ENCODE assay signal across 12 cellular contexts in the genomic region with DNA sequence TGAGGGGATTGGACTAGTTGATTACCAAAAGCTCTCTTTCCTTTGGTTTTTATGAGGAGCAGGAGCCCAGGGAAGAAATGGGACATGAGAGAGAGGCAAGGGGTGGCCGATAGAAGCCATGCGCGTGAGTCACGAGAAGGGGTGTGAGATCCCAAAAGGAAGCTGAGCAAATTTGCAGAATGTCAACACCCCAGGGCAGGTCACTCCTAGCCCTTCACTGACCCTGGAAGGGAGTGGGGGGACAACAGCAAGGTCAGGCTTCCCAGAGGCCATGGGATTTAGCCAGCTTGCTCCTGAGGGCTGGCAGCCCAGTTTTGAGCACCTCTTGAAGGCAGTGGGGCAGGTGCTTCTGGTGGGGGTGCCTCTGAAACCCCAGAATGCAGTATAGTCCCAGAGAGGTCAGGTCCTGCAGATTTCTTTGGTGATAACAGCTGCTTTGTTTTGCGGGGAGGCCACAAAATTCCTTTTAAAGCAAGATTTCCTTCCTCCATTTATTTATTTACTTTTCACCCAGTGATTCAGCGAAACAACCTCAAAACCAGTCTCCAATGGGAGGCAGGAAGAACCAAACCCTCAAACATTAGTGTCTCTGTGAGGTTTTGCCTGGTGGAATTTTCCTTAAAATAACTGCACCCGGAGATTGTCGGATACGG. TPM values are rescaled to one million over a fixed set of nuclear protein-coding genes. Genes with fewer than 3 reads are reported as not detected.
A peak's percentile ranks its signal among the peaks of the same experiment; 100 is the strongest.
DNase-seq lines count a peak whose midpoint lies in the region; ATAC-seq and TF ChIP-seq lines count a peak whose summit lies in the region.
"Had no signal": no experiment of that assay in that cellular context is flagged by ENCODE, and none has a peak within 500 bp of the region (broad histone marks: within the 10 kb centered on the region; RNA-seq: fewer than 3 reads in every experiment).

No MANE protein-coding gene starts in this region.

- ATAC-seq in IMR-90 (ENCODE audit: low read depth), result peak; percentile 73
- ATAC-seq in upper lobe of left lung (ENCODE audit: low FRiP score in 2 of 2), result peak in 1 of 2 donors; percentile 66
- no peak for ATAC-seq in GM18868 (IDR thresholded peaks at IDR 0.05; ENCODE audit: unreplicated experiment)

- CTCF ChIA-PET in IMR-90 (lab: Yijun Ruan, JAX), result interaction anchor here (0.9 kb wide), 1 partner anchor 35 kb away, joined by 4 read pairs; no protein-coding TSS in a partner anchor

- H3K56ac ChIP-seq in IMR-90 (ENCODE audit: extremely low read depth, insufficient read depth, low read length), result peak overlapping the region; percentile 46; the same call in 1 of the 2 replicates

- H3K36me3 Mint-ChIP-seq in T-helper 2 cell treated with Interferon-gamma antibody and Interleukin-4, amounts not matched to agents 5 μg/mL and 100 μg/mL, for 36 hours (ENCODE audit: low read depth), result no peaks in the 10 kb centered on the region

- peak overlapping the region; percentile 84 for H2AFZ ChIP-seq in IMR-90 (replicated peaks; ENCODE audit: low read length, poor library complexity)

- H3K9me3 ChIP-seq in IMR-90 (ENCODE audit: control insufficient read depth, insufficient read depth, low read length) (peaks cover 1% of the 10 kb centered on the region; the same call in 1 of the 2 replicates), mesodermal cell (ENCODE audit: control insufficient read depth, low read length) (no peaks in the 10 kb centered on the region), upper lobe of left lung (no peaks in the 10 kb centered on the region)
- H3K9me3 ChIP-seq: sigmoid colon had no signal

- peak overlapping the region; percentile 91 for H2AK5ac ChIP-seq in IMR-90 (ENCODE audit: low read depth, low read length)

- peak overlapping the region; percentile 56 for H2BK5ac ChIP-seq in IMR-90 (ENCODE audit: low read depth, low read length, poor library complexity, severe bottlenecking)

- H2BK20ac ChIP-seq in IMR-90 (ENCODE audit: low read depth, low read length), result peak overlapping the region; percentile 99

- dilution Hi-C loops in IMR-90 (cut with HindIII; ENCODE audit: low sequenced_read_pairs, unreplicated experiment), result no loop called here

- H3K9me1 ChIP-seq in IMR-90 (ENCODE audit: insufficient read depth, low read length), result peaks cover 22% of the 10 kb centered on the region

- H2AK9ac ChIP-seq in IMR-90 (replicated peaks; ENCODE audit: low read depth, low read length, poor library complexity), result peak overlapping the region; percentile 87

- peak overlapping the region; percentile 96 for H2BK120ac ChIP-seq in IMR-90 (ENCODE audit: low read depth, low read length)

- H3K36me3 ChIP-seq in IMR-90 (ENCODE audit: control insufficient read depth, insufficient read depth, low read length) (no peaks in the 10 kb centered on the region), mesodermal cell (ENCODE audit: control insufficient read depth, insufficient read depth, low read length) (no peaks in the 10 kb centered on the region), upper lobe of left lung (no peaks in the 10 kb centered on the region)
- H3K36me3 ChIP-seq: sigmoid colon had no signal

- no peak overlapping the region for H3K9ac ChIP-seq in IMR-90 (ENCODE audit: low read depth, low read length)

- H4K20me1 ChIP-seq in IMR-90 (ENCODE audit: insufficient read depth, low read length), result no peaks in the 10 kb centered on the region

- in situ Hi-C loops in IMR-90 (cut with MboI; ENCODE audit: low sequenced_read_pairs), result no loop called here

- DNase-seq in IMR-90 (peak; percentile 79), caudate nucleus (lab: John Stamatoyannopoulos, UW) (no peak), upper lobe of left lung (peak in 1 of 2 donors; percentile 44), HT-29 (ENCODE audit: low spot score) (no peak)
- DNase-seq in T-helper 2 cell treated with Interferon-gamma antibody and Interleukin-4, amounts not matched to agents 5 μg/mL and 100 μg/mL, for 36 hours (ENCODE audit: low spot score), result no peak
- DNase-seq: activated CD8-positive, alpha-beta memory T cell treated with anti-CD3 and anti-CD28 coated beads for 24 hours; activated naive CD4-positive, alpha-beta T cell; NCI-H146; NCI-H526 treated with DMSO at 0.1 percent for 48 hours; sigmoid colon had no signal

- H3K9me3 Mint-ChIP-seq in T-helper 2 cell treated with Interferon-gamma antibody and Interleukin-4, amounts not matched to agents 5 μg/mL and 100 μg/mL, for 36 hours, result no peaks in the 10 kb centered on the region

- no peak overlapping the region for H3K4me3 Mint-ChIP-seq in T-helper 2 cell treated with Interferon-gamma antibody and Interleukin-4, amounts not matched to agents 5 μg/mL and 100 μg/mL, for 36 hours

- H3K4me3 ChIP-seq in IMR-90 (ENCODE audit: insufficient read depth, low read depth, low read length) (no peak overlapping the region), mesodermal cell (ENCODE audit: extremely low read depth, insufficient read depth, low read length, poor library complexity, severe bottlenecking) (no peak overlapping the region), upper lobe of left lung (no peak overlapping the region)
- H3K4me3 ChIP-seq: sigmoid colon had no signal

- peak overlapping the region; percentile 94 for H4K91ac ChIP-seq in IMR-90 (ENCODE audit: insufficient read depth, low read depth, low read length)

- intact Hi-C loops in IMR-90 (cut with micrococcal nuclease), result no loop called here

- peak overlapping the region; percentile 96 for H2BK15ac ChIP-seq in IMR-90 (ENCODE audit: low read depth, low read length)

- H3K18ac ChIP-seq in IMR-90 (ENCODE audit: low read depth, low read length), result peak overlapping the region; percentile 93

- POLR2A ChIA-PET in IMR-90 (lab: Charles Lee; ENCODE audit: unreplicated experiment), result interaction anchor here (0.7 kb wide), 1 partner anchor 47 kb away, joined by 3 read pairs; no protein-coding TSS in a partner anchor

- no CpG with 5 or more reads among the region's 9 CpGs for WGBS in IMR-90 (ENCODE audit: extremely low coverage in 2 of 2, insufficient read length in 1 of 2), 2 experiments
- 82 to 94% methylated on average over 4 to 7 of the region's 9 CpGs for WGBS in mesodermal cell (ENCODE audit: insufficient coverage in 2 of 2), 2 experiments
- WGBS in upper lobe of left lung, 2 donors, result 31 to 49% methylated on average over 9 of the region's 9 CpGs

- H4K5ac ChIP-seq in IMR-90 (ENCODE audit: low read depth, low read length), result peak overlapping the region; percentile 87

- no peak for TF ChIP-seq EP300 in upper lobe of left lung (IDR thresholded peaks at IDR 0.05)

- peak overlapping the region; percentile 77 for H3K27ac ChIP-seq in IMR-90 (ENCODE audit: insufficient read depth, low read length)
- peak overlapping the region; percentile 44 for H3K27ac ChIP-seq in caudate nucleus (ENCODE audit: low read depth, low read length)
- peak overlapping the region; percentile 49 for H3K27ac ChIP-seq in mesodermal cell (ENCODE audit: low read depth, low read length, severe bottlenecking)
- H3K27ac ChIP-seq in upper lobe of left lung, result peak overlapping the region; percentile 69 to 86 (median 82)

- peak overlapping the region; percentile 97 for H3K4ac ChIP-seq in IMR-90 (ENCODE audit: low read depth, low read length)

- H3K27me3 ChIP-seq in IMR-90 (ENCODE audit: control insufficient read depth, insufficient read depth, low read length) (no peaks in the 10 kb centered on the region), upper lobe of left lung (no peaks in the 10 kb centered on the region)

- TF ChIP-seq CTCF in IMR-90 (conservative IDR thresholded peaks at IDR 0.05; ENCODE audit: low read depth, low read length) (no peak), upper lobe of left lung (IDR thresholded peaks at IDR 0.05) (no peak)

- H3K4me1 Mint-ChIP-seq in T-helper 2 cell treated with Interferon-gamma antibody and Interleukin-4, amounts not matched to agents 5 μg/mL and 100 μg/mL, for 36 hours (ENCODE audit: low read depth), result no peaks in the 10 kb centered on the region

- peak overlapping the region; percentile 81; the same call in 1 of the 2 replicates for H3K23ac ChIP-seq in IMR-90 (ENCODE audit: low read depth, low read length)

- no TSS peak for BruUV-seq in IMR-90 (replicated peaks; lab: Mats Ljungman, UMichigan)

- H4K8ac ChIP-seq in IMR-90 (ENCODE audit: low read depth in 2 of 2, low read length in 2 of 2), result peak overlapping the region; percentile 3 to 91; a peak in 3 of 4 replicates

- H3K27me3 Mint-ChIP-seq in T-helper 2 cell treated with Interferon-gamma antibody and Interleukin-4, amounts not matched to agents 5 μg/mL and 100 μg/mL, for 36 hours (ENCODE audit: low read depth), result peaks cover 17% of the 10 kb centered on the region

- H3K14ac ChIP-seq in IMR-90 (replicated peaks; ENCODE audit: low read depth, low read length), result peak overlapping the region; percentile 95

- no peak for TF ChIP-seq POLR2A in IMR-90 (IDR thresholded peaks at IDR 0.05; ENCODE audit: low read depth, low read length)
- no peak for TF ChIP-seq POLR2A in upper lobe of left lung (IDR thresholded peaks at IDR 0.05)

- H3K79me1 ChIP-seq in IMR-90 (ENCODE audit: low read depth in 1 of 2, low read length in 2 of 2), result no peaks in the 10 kb centered on the region

- peaks cover 28% of the 10 kb centered on the region for H3K4me1 ChIP-seq in IMR-90 (ENCODE audit: control insufficient read depth, insufficient read depth, low read length)
- peaks cover 29% of the 10 kb centered on the region for H3K4me1 ChIP-seq in mesodermal cell (ENCODE audit: control insufficient read depth, insufficient read depth, low read length, poor library complexity, severe bottlenecking)
- peaks cover 41 to 55% (median 42%) of the 10 kb centered on the region in 4 donors for H3K4me1 ChIP-seq in upper lobe of left lung

- TF ChIP-seq RAD21 in IMR-90 (IDR thresholded peaks at IDR 0.05; ENCODE audit: low read length), result no peak

- peak overlapping the region; percentile 58 for H3K4me2 ChIP-seq in IMR-90 (ENCODE audit: low read depth, low read length)

- H3K27ac Mint-ChIP-seq in T-helper 2 cell treated with Interferon-gamma antibody and Interleukin-4, amounts not matched to agents 5 μg/mL and 100 μg/mL, for 36 hours, result no peak overlapping the region

TF ChIP-seq in IMR-90, 13 proteins besides CTCF, POLR2A, EP300 and RAD21:
- TF ChIP-seq BHLHE40 (IDR thresholded peaks at IDR 0.05; ENCODE audit: low read depth, low read length) (no peak; the same call in 1 of the 2 replicates), NFE2L2 (IDR thresholded peaks at IDR 0.05; ENCODE audit: low read depth, low read length) (peak; percentile 57; the same call in 1 of the 2 replicates)

RNA-seq across cellular contexts. Expression of a gene that starts 40.1 kb away (rescaled TPM):
- total RNA-seq in IMR-90 (2012; rRNA removed) (98.8 and 108 TPM in 2 replicates), upper lobe of left lung (100 to 1,000 TPM; 196 to 659 (median 531) TPM)
- 173 and 179 TPM in 2 replicates for polyA plus RNA-seq in IMR-90 (2012; rRNA removed)
- polyA plus RNA-seq in IMR-90 (2012; cell fraction: cytosol; rRNA removed), result 114 and 148 TPM in 2 replicates
- 70.7 and 131 TPM in 2 replicates for polyA plus RNA-seq in IMR-90 (2012; cell fraction: nucleus; rRNA removed; ENCODE audit: low replicate concordance)
- 67.4 TPM for polyA plus RNA-seq in mesodermal cell (2013, experiment 1 of 2)
- polyA plus RNA-seq in mesodermal cell (2013, experiment 2 of 2), result 63.7 TPM
- total RNA-seq in HT-29 (2014; rRNA removed; shearing (Covaris generic)), result not detected in 2 replicates

Comparison
In these comparisons a context has a peak if more than half of its experiments do, and no peak if none do; other contexts are left out.
1. RNA of a gene that starts 40.1 kb away (total RNA-seq): 196 to 659 TPM in upper lobe of left lung and 98.8 to 108 TPM in IMR-90; not detected in HT-29; every median in the first group is over 10 times any median in the second.
2. Peak in every context shown above with its lines, with median percentiles within 50 percentile points of each other: H3K27ac ChIP-seq.